6 cellular contexts compared by ENCODE assay signal in genomic region chr11:16598032-16598431, GRCh38.
"Had no signal": no experiment of that assay in that cellular context is flagged by ENCODE, and none has a peak within 500 bp of the region (broad histone marks: within the 10 kb centered on the region; RNA-seq: fewer than 3 reads in every experiment).

No MANE protein-coding gene starts in this region.

- H3K27ac ChIP-seq: HL-60 had no signal

- DNase-seq: IMR-90, KBM-7, KG1 had no signal

- ATAC-seq: HepG2 had no signal

- FAIRE-seq: HepG2, HTR-8/SVneo had no signal
